In the genomic region with DNA sequence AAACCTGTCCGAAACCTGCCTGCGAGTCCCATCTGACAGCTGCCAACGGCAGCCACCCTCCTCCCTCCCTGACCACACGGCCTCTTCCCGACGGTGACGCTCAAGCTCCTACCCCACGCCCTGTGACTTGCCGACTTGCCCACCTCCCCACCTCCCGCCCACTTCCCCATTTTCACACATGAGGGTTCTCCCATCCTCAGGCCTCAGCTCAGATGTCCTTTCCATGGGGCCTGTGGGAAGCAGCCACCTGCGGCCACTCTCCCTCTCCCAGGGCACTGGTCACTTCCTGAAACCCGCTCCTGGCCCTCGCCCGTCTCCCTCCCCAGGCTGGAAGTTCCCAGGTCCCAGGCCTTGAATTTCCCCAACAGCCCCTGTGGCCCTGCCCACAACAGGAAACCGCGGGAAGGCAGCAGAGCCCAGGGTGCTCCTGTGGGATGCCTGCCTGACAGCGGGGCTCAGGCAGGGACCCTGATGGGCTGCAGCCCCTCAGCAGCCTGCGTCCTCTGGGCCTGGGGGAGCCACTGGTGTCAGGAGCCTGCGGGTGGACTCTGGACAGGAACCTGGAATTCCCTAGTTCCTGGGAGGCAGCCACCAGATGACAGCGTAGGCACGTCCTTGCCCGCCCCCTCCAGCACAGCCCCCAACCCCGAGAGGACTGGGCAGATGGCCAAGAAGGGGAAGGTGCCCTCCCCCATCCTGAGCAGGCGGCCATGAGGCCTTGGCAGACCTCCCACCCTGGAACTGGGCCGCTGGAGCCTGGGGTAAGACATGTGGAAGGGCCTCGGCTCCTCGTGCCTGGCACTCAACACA, we compare ENCODE assay signal across 1 cellular context.
TF ChIP-seq lines count a peak whose summit lies in the region.

No MANE protein-coding gene starts in this region.

TF ChIP-seq in HepG2, 621 proteins besides CTCF, POLR2A, EP300 and RAD21 (continued from another document and continues in another):
- TF ChIP-seq, protein P1, sequence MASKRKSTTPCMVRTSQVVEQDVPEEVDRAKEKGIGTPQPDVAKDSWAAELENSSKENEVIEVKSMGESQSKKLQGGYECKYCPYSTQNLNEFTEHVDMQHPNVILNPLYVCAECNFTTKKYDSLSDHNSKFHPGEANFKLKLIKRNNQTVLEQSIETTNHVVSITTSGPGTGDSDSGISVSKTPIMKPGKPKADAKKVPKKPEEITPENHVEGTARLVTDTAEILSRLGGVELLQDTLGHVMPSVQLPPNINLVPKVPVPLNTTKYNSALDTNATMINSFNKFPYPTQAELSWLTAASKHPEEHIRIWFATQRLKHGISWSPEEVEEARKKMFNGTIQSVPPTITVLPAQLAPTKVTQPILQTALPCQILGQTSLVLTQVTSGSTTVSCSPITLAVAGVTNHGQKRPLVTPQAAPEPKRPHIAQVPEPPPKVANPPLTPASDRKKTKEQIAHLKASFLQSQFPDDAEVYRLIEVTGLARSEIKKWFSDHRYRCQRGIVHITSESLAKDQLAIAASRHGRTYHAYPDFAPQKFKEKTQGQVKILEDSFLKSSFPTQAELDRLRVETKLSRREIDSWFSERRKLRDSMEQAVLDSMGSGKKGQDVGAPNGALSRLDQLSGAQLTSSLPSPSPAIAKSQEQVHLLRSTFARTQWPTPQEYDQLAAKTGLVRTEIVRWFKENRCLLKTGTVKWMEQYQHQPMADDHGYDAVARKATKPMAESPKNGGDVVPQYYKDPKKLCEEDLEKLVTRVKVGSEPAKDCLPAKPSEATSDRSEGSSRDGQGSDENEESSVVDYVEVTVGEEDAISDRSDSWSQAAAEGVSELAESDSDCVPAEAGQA (IDR thresholded peaks at IDR 0.05; ENCODE audit: low read depth): no peak
- TF ChIP-seq, protein P1 (CRISPR knock-in tag; IDR thresholded peaks at IDR 0.05; ENCODE audit: borderline replicate concordance): no peak
- TF ChIP-seq CHD2 (IDR thresholded peaks at IDR 0.05; ENCODE audit: low read depth, low read length): no peak
- TF ChIP-seq ZNF101 (CRISPR knock-in tag; IDR thresholded peaks at IDR 0.05; ENCODE audit: borderline replicate concordance, low read depth): no peak
- no peak for TF ChIP-seq GRHL1 (CRISPR knock-in tag; conservative IDR thresholded peaks at IDR 0.05)
- no peak for TF ChIP-seq CENPBD1 (CRISPR knock-in tag; IDR thresholded peaks at IDR 0.05; ENCODE audit: borderline replicate concordance, low read depth)
- TF ChIP-seq, protein P2, sequence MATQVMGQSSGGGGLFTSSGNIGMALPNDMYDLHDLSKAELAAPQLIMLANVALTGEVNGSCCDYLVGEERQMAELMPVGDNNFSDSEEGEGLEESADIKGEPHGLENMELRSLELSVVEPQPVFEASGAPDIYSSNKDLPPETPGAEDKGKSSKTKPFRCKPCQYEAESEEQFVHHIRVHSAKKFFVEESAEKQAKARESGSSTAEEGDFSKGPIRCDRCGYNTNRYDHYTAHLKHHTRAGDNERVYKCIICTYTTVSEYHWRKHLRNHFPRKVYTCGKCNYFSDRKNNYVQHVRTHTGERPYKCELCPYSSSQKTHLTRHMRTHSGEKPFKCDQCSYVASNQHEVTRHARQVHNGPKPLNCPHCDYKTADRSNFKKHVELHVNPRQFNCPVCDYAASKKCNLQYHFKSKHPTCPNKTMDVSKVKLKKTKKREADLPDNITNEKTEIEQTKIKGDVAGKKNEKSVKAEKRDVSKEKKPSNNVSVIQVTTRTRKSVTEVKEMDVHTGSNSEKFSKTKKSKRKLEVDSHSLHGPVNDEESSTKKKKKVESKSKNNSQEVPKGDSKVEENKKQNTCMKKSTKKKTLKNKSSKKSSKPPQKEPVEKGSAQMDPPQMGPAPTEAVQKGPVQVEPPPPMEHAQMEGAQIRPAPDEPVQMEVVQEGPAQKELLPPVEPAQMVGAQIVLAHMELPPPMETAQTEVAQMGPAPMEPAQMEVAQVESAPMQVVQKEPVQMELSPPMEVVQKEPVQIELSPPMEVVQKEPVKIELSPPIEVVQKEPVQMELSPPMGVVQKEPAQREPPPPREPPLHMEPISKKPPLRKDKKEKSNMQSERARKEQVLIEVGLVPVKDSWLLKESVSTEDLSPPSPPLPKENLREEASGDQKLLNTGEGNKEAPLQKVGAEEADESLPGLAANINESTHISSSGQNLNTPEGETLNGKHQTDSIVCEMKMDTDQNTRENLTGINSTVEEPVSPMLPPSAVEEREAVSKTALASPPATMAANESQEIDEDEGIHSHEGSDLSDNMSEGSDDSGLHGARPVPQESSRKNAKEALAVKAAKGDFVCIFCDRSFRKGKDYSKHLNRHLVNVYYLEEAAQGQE (IDR thresholded peaks at IDR 0.05; ENCODE audit: borderline replicate concordance in 1 of 2, low read depth in 1 of 2, low read length in 2 of 2): no peak
- TF ChIP-seq ZNF878 (CRISPR knock-in tag; IDR thresholded peaks at IDR 0.05): no peak
- no peak for TF ChIP-seq ZNF7 (CRISPR knock-in tag; IDR thresholded peaks at IDR 0.05)
- no peak for TF ChIP-seq ZNF83 (CRISPR knock-in tag; IDR thresholded peaks at IDR 0.05; ENCODE audit: borderline replicate concordance)
- TF ChIP-seq ISL2 (CRISPR knock-in tag; IDR thresholded peaks at IDR 0.05): no peak
- no peak for TF ChIP-seq SKI (IDR thresholded peaks at IDR 0.05; ENCODE audit: partially characterized antibody)
- no peak; the same call in 1 of the 2 replicates for TF ChIP-seq MYC (CRISPR knock-in tag; IDR thresholded peaks at IDR 0.05; ENCODE audit: borderline replicate concordance)
- TF ChIP-seq ZSCAN31 (CRISPR knock-in tag; IDR thresholded peaks at IDR 0.05; ENCODE audit: low read depth): no peak; the same call in 1 of the 2 replicates
- no peak for TF ChIP-seq ATF3 (CRISPR knock-in tag; IDR thresholded peaks at IDR 0.05)
- TF ChIP-seq TFDP1 (CRISPR knock-in tag; IDR thresholded peaks at IDR 0.05; ENCODE audit: borderline replicate concordance): peak; percentile 51; the same call in 1 of the 2 replicates
- no peak for TF ChIP-seq KLF11 (CRISPR knock-in tag; IDR thresholded peaks at IDR 0.05)
- TF ChIP-seq, protein P3, sequence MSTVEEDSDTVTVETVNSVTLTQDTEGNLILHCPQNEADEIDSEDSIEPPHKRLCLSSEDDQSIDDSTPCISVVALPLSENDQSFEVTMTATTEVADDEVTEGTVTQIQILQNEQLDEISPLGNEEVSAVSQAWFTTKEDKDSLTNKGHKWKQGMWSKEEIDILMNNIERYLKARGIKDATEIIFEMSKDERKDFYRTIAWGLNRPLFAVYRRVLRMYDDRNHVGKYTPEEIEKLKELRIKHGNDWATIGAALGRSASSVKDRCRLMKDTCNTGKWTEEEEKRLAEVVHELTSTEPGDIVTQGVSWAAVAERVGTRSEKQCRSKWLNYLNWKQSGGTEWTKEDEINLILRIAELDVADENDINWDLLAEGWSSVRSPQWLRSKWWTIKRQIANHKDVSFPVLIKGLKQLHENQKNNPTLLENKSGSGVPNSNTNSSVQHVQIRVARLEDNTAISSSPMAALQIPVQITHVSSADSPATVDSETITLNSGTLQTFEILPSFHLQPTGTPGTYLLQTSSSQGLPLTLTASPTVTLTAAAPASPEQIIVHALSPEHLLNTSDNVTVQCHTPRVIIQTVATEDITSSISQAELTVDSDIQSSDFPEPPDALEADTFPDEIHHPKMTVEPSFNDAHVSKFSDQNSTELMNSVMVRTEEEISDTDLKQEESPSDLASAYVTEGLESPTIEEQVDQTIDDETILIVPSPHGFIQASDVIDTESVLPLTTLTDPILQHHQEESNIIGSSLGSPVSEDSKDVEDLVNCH (CRISPR knock-in tag; IDR thresholded peaks at IDR 0.05): no peak
- peak; percentile 29; the same call in 1 of the 2 replicates for TF ChIP-seq HDAC1 (CRISPR knock-in tag; IDR thresholded peaks at IDR 0.05)
- peak; percentile 36 for TF ChIP-seq IKZF4 (CRISPR knock-in tag; IDR thresholded peaks at IDR 0.05; ENCODE audit: borderline replicate concordance, low read depth, not compliant biosample characterization)
- TF ChIP-seq RCOR2 (CRISPR knock-in tag; IDR thresholded peaks at IDR 0.05): no peak
- TF ChIP-seq, protein P4, sequence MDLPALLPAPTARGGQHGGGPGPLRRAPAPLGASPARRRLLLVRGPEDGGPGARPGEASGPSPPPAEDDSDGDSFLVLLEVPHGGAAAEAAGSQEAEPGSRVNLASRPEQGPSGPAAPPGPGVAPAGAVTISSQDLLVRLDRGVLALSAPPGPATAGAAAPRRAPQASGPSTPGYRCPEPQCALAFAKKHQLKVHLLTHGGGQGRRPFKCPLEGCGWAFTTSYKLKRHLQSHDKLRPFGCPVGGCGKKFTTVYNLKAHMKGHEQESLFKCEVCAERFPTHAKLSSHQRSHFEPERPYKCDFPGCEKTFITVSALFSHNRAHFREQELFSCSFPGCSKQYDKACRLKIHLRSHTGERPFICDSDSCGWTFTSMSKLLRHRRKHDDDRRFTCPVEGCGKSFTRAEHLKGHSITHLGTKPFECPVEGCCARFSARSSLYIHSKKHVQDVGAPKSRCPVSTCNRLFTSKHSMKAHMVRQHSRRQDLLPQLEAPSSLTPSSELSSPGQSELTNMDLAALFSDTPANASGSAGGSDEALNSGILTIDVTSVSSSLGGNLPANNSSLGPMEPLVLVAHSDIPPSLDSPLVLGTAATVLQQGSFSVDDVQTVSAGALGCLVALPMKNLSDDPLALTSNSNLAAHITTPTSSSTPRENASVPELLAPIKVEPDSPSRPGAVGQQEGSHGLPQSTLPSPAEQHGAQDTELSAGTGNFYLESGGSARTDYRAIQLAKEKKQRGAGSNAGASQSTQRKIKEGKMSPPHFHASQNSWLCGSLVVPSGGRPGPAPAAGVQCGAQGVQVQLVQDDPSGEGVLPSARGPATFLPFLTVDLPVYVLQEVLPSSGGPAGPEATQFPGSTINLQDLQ (CRISPR knock-in tag; IDR thresholded peaks at IDR 0.05): no peak
- TF ChIP-seq ELF4 (CRISPR knock-in tag; IDR thresholded peaks at IDR 0.05; ENCODE audit: borderline replicate concordance): peak; percentile 34; the same call in 1 of the 2 replicates
- TF ChIP-seq ZNF841 (CRISPR knock-in tag; IDR thresholded peaks at IDR 0.05; ENCODE audit: borderline replicate concordance): no peak
- peak; percentile 55; the same call in 1 of the 2 replicates for TF ChIP-seq GMEB1 (CRISPR knock-in tag; IDR thresholded peaks at IDR 0.05; ENCODE audit: borderline replicate concordance)
